Comparison of ENCODE assay signal across 15 cellular contexts in the genomic region with DNA sequence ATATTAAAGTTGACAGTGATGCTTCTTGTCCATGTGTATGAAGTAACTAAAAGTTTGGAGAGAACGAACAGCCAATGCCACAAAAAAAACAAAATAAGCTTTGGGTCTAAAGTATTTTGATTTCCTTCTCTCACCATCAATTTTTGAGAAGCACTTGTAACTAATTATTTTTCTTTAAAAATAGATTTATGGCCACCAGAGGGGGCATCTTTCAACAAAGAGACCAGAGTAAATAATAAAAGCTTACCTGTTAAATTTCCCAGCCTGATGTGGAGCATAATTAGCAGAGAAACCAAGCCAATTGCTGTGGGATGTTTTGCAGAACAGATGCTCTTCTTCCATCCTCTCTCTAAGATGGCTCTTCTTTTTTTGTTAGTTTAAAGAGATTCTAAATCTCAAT. TPM values are rescaled to one million over a fixed set of nuclear protein-coding genes. Genes with fewer than 3 reads are reported as not detected.
A peak's percentile ranks its signal among the peaks of the same experiment; 100 is the strongest.
DNase-seq lines count a peak whose midpoint lies in the region; ATAC-seq, FAIRE-seq and TF ChIP-seq lines count a peak whose summit lies in the region.
"Had no signal": no experiment of that assay in that cellular context is flagged by ENCODE, and none has a peak within 500 bp of the region (broad histone marks: within the 10 kb centered on the region; RNA-seq: fewer than 3 reads in every experiment).

No MANE protein-coding gene starts in this region.

- H3K14ac ChIP-seq in H9 (ENCODE audit: insufficient read depth, low read length): no peak overlapping the region

- POLR2A ChIA-PET in activated CD4-positive, alpha-beta memory T cell treated with anti-CD3 and anti-CD28 coated beads, Interleukin-2, amount 10 ng/mL, durations not matched to agents 7 days and 5 days (lab: Charles Lee): no interaction called here

- H2BK12ac ChIP-seq in H9 (ENCODE audit: insufficient read length, low read depth, low read length): no peak overlapping the region

- TF ChIP-seq CTCF in H9 (conservative IDR thresholded peaks at IDR 0.05) (peak; percentile 40; the same call in 2 of the 3 replicates), OCI-LY3 (IDR thresholded peaks at IDR 0.05; ENCODE audit: low read depth, low read length) (peak; percentile 73)

- CTCF ChIA-PET in activated CD4-positive, alpha-beta memory T cell treated with anti-CD3 and anti-CD28 coated beads, Interleukin-2, amount 10 ng/mL, durations not matched to agents 7 days and 5 days (lab: Charles Lee): no interaction called here

- H3K27ac ChIP-seq in H9 (ENCODE audit: insufficient read length, low read depth, low read length) (no peak overlapping the region), OCI-LY3 (ENCODE audit: low read length) (no peak overlapping the region)
- H3K27ac ChIP-seq: skin epidermis had no signal

- H4K20me1 ChIP-seq in H9 (ENCODE audit: control insufficient read depth, insufficient read depth, insufficient read length) (no peaks in the 10 kb centered on the region), OCI-LY3 (ENCODE audit: insufficient read depth, low read length) (no peaks in the 10 kb centered on the region)

- no peak overlapping the region for H3K9ac ChIP-seq in H9 (ENCODE audit: extremely low read depth, insufficient read length, low read length)
- no peak overlapping the region for H3K9ac ChIP-seq in OCI-LY3 (ENCODE audit: low read length)

- H3K4me2 ChIP-seq in H9 (ENCODE audit: insufficient read depth, insufficient read length, low read length) (no peak overlapping the region), OCI-LY3 (ENCODE audit: low read length) (no peak overlapping the region)

- no peak overlapping the region for H3K18ac ChIP-seq in H9 (ENCODE audit: insufficient read length, low read depth, low read length)

- H2BK15ac ChIP-seq in H9 (ENCODE audit: low read depth, low read length): no peak overlapping the region

- DNase-seq in COLO829 (ENCODE audit: low spot score) (peak; percentile 10), H9 (no peak)
- DNase-seq in activated CD4-positive, alpha-beta memory T cell treated with anti-CD3 and anti-CD28 coated beads, Interleukin-2, amount 10 ng/mL, durations not matched to agents 7 days and 5 days: no peak
- DNase-seq in activated T-cell treated with anti-CD3 and anti-CD28 coated beads, Interleukin-2, amount 50 U/mL, for 4 hours: no peak
- DNase-seq: activated CD4-positive, alpha-beta T cell treated with anti-CD3 and anti-CD28 coated beads for 48 hours; immature natural killer cell; IMR-90; NCI-H510A had no signal

- no peak overlapping the region for H4K5ac ChIP-seq in H9 (ENCODE audit: insufficient read length, low read depth, low read length)

- H4K91ac ChIP-seq in H9 (ENCODE audit: insufficient read length, low read depth, low read length): no peak overlapping the region

- no peaks in the 10 kb centered on the region for H3K27me3 Mint-ChIP-seq in H9 (ENCODE audit: low read depth)
- no peaks in the 10 kb centered on the region for H3K27me3 Mint-ChIP-seq in activated CD4-positive, alpha-beta memory T cell treated with anti-CD3 and anti-CD28 coated beads, Interleukin-2, amount 10 ng/mL, durations not matched to agents 7 days and 5 days
- no peaks in the 10 kb centered on the region for H3K27me3 Mint-ChIP-seq in activated T-cell treated with anti-CD3 and anti-CD28 coated beads, Interleukin-2, amount 50 U/mL, for 4 hours (ENCODE audit: low read depth)

- no CpG with 5 or more reads among the region's 1 CpG for WGBS in H9 (ENCODE audit: extremely low coverage, insufficient read length, low lambda C conversion rate)

- no peaks in the 10 kb centered on the region for H3K9me3 ChIP-seq in H9 (ENCODE audit: control insufficient read depth, low read depth, low read length)
- H3K9me3 ChIP-seq in OCI-LY3 (ENCODE audit: insufficient read depth, low read length): no peaks in the 10 kb centered on the region

- peak; percentile 66 for FAIRE-seq in islet of Langerhans (lab: Jason Lieb, UNC)
- FAIRE-seq: colon, H54 had no signal

- no peak overlapping the region for H3K27ac Mint-ChIP-seq in H9
- no peak overlapping the region for H3K27ac Mint-ChIP-seq in activated CD4-positive, alpha-beta memory T cell treated with anti-CD3 and anti-CD28 coated beads, Interleukin-2, amount 10 ng/mL, durations not matched to agents 7 days and 5 days
- H3K27ac Mint-ChIP-seq: immature natural killer cell had no signal

- H2AK5ac ChIP-seq in H9 (ENCODE audit: insufficient read length, low read length): no peak overlapping the region

- no peak overlapping the region for H3K23ac ChIP-seq in H9 (ENCODE audit: insufficient read length, low read depth, low read length)

- no peaks in the 10 kb centered on the region for H3K79me1 ChIP-seq in H9 (ENCODE audit: insufficient read depth, low read depth, low read length, poor library complexity, severe bottlenecking)

- H3K4ac ChIP-seq in H9 (ENCODE audit: low read depth, low read length): no peak overlapping the region

- no peak overlapping the region for H3K56ac ChIP-seq in H9 (ENCODE audit: insufficient read length, low read depth, low read length)

- no peak overlapping the region for H2BK5ac ChIP-seq in H9 (ENCODE audit: insufficient read length, low read length)

- no peak overlapping the region for H3T11ph ChIP-seq in H9 (ENCODE audit: low read length)

- ATAC-seq in HG02840 (IDR thresholded peaks at IDR 0.05; ENCODE audit: low FRiP score, unreplicated experiment): no peak
- no peak for ATAC-seq in HG02970 (IDR thresholded peaks at IDR 0.05; ENCODE audit: low FRiP score, unreplicated experiment)
- no peak for ATAC-seq in activated T-cell treated with anti-CD3 and anti-CD28 coated beads, Interleukin-2, amount 50 U/mL, for 4 hours

- peaks cover 5 to 12% (median 7%) of the 10 kb centered on the region in 3 experiments; a peak in 6 of 7 replicates for H3K36me3 Mint-ChIP-seq in H9 (ENCODE audit: insufficient read depth in 1 of 3, low read depth in 3 of 3)
- no peaks in the 10 kb centered on the region for H3K36me3 Mint-ChIP-seq in activated CD4-positive, alpha-beta memory T cell treated with anti-CD3 and anti-CD28 coated beads, Interleukin-2, amount 10 ng/mL, durations not matched to agents 7 days and 5 days (ENCODE audit: low read depth)
- no peaks in the 10 kb centered on the region for H3K36me3 Mint-ChIP-seq in activated T-cell treated with anti-CD3 and anti-CD28 coated beads, Interleukin-2, amount 50 U/mL, for 4 hours (ENCODE audit: insufficient read depth)
- H3K36me3 Mint-ChIP-seq: immature natural killer cell had no signal

- H3K4me1 ChIP-seq in H9 (ENCODE audit: insufficient read depth, low read length) (peaks cover 9% of the 10 kb centered on the region; the same call in 1 of the 2 replicates), OCI-LY3 (ENCODE audit: low read length) (no peaks in the 10 kb centered on the region)

- no peak overlapping the region for H3K4me3 Mint-ChIP-seq in H9
- H3K4me3 Mint-ChIP-seq in activated CD4-positive, alpha-beta memory T cell treated with anti-CD3 and anti-CD28 coated beads, Interleukin-2, amount 10 ng/mL, durations not matched to agents 7 days and 5 days: no peak overlapping the region
- H3K4me3 Mint-ChIP-seq in activated T-cell treated with anti-CD3 and anti-CD28 coated beads, Interleukin-2, amount 50 U/mL, for 4 hours: no peak overlapping the region
- H3K4me3 Mint-ChIP-seq: immature natural killer cell had no signal

- no peaks in the 10 kb centered on the region for H3K36me3 ChIP-seq in OCI-LY3 (replicated peaks; ENCODE audit: low read depth, low read length)

- no peaks in the 10 kb centered on the region for H3K79me2 ChIP-seq in H9 (ENCODE audit: insufficient read depth, low read length)
- no peaks in the 10 kb centered on the region for H3K79me2 ChIP-seq in OCI-LY3 (ENCODE audit: low read length)

- H3K23me2 ChIP-seq in H9 (ENCODE audit: insufficient read length, low read depth, low read length, poor library complexity, severe bottlenecking): no peaks in the 10 kb centered on the region

- no peak overlapping the region for H2BK120ac ChIP-seq in H9 (ENCODE audit: low read depth, low read length, poor library complexity, severe bottlenecking)

- no peak overlapping the region for H3K4me3 ChIP-seq in OCI-LY3 (ENCODE audit: low read length)
- H3K4me3 ChIP-seq: skin epidermis had no signal

- H3K27me3 ChIP-seq in H9 (ENCODE audit: insufficient read depth, low read length) (no peaks in the 10 kb centered on the region), OCI-LY3 (ENCODE audit: low read depth, low read length) (no peaks in the 10 kb centered on the region)

- H4K8ac ChIP-seq in H9 (replicated peaks; ENCODE audit: insufficient read length, low read depth, low read length): no peak overlapping the region

- peaks cover 31 to 39% of the 10 kb centered on the region in 2 experiments for H3K4me1 Mint-ChIP-seq in H9
- H3K4me1 Mint-ChIP-seq in activated CD4-positive, alpha-beta memory T cell treated with anti-CD3 and anti-CD28 coated beads, Interleukin-2, amount 10 ng/mL, durations not matched to agents 7 days and 5 days: no peaks in the 10 kb centered on the region
- no peaks in the 10 kb centered on the region for H3K4me1 Mint-ChIP-seq in activated T-cell treated with anti-CD3 and anti-CD28 coated beads, Interleukin-2, amount 50 U/mL, for 4 hours (ENCODE audit: low read depth)
- H3K4me1 Mint-ChIP-seq: immature natural killer cell had no signal

- H3K9me3 Mint-ChIP-seq in H9: peaks cover 2 to 3% of the 10 kb centered on the region in 2 experiments; a peak in 3 of 5 replicates
- H3K9me3 Mint-ChIP-seq in activated CD4-positive, alpha-beta memory T cell treated with anti-CD3 and anti-CD28 coated beads, Interleukin-2, amount 10 ng/mL, durations not matched to agents 7 days and 5 days: no peaks in the 10 kb centered on the region
- H3K9me3 Mint-ChIP-seq in activated T-cell treated with anti-CD3 and anti-CD28 coated beads, Interleukin-2, amount 50 U/mL, for 4 hours: no peaks in the 10 kb centered on the region

- H2AFZ ChIP-seq in H9 (ENCODE audit: low read length): no peak overlapping the region
- H2AFZ ChIP-seq in OCI-LY3 (ENCODE audit: low read depth, low read length): no peak overlapping the region

- no peak overlapping the region for H2BK20ac ChIP-seq in H9 (ENCODE audit: low read depth, low read length, poor library complexity, severe bottlenecking)

RNA-seq across cellular contexts. Expression of a gene that starts 29.0 kb away (rescaled TPM):
- total RNA-seq in H9 (2021): not detected in 2 replicates
- total RNA-seq in activated CD4-positive, alpha-beta memory T cell treated with anti-CD3 and anti-CD28 coated beads, Interleukin-2, amount 10 ng/mL, durations not matched to agents 7 days and 5 days: not detected
- total RNA-seq in activated T-cell treated with anti-CD3 and anti-CD28 coated beads, Interleukin-2, amount 50 U/mL, for 4 hours: not detected
- total RNA-seq: IMR-90 had no signal
